ENCODE assay signal across 1 cellular context in genomic region chr1:66624412-66625060, GRCh38.
TF ChIP-seq lines count a peak whose summit lies in the region.

No MANE protein-coding gene starts in this region.

TF ChIP-seq in WTC11, 78 proteins besides CTCF, POLR2A, EP300 and RAD21 (continued from another document):
- no peak for TF ChIP-seq ATF6 (CRISPR knock-in tag; IDR thresholded peaks at IDR 0.05)
